ENCODE assay signal across 2 cellular contexts in genomic region chr2:197850882-197851281, GRCh38.
TF ChIP-seq lines count a peak whose summit lies in the region.

No MANE protein-coding gene starts in this region.

TF ChIP-seq in SK-N-SH treated with all-trans-retinoic acid at 6 μM for 48 hours, 23 proteins besides CTCF, POLR2A, EP300 and RAD21 (continued from another document):
- TF ChIP-seq TSHZ2 (CRISPR knock-in tag; IDR thresholded peaks at IDR 0.05) (no peak), ZNF565 (CRISPR knock-in tag; conservative IDR thresholded peaks at IDR 0.05; ENCODE audit: low read depth) (no peak), ZC3H10 (CRISPR knock-in tag; IDR thresholded peaks at IDR 0.05) (no peak), ARNTL (CRISPR knock-in tag; IDR thresholded peaks at IDR 0.05; ENCODE audit: borderline replicate concordance, low read depth) (no peak), POU6F1 (CRISPR knock-in tag; IDR thresholded peaks at IDR 0.05; ENCODE audit: borderline replicate concordance, low read depth) (no peak), ISL1 (CRISPR knock-in tag; IDR thresholded peaks at IDR 0.05) (no peak), ZFP3 (CRISPR knock-in tag; IDR thresholded peaks at IDR 0.05) (no peak), CSRNP3 (CRISPR knock-in tag; IDR thresholded peaks at IDR 0.05) (no peak)

TF ChIP-seq in SK-N-SH, 30 proteins besides CTCF, POLR2A, EP300 and RAD21 (continued from another document):
- TF ChIP-seq, protein P1, sequence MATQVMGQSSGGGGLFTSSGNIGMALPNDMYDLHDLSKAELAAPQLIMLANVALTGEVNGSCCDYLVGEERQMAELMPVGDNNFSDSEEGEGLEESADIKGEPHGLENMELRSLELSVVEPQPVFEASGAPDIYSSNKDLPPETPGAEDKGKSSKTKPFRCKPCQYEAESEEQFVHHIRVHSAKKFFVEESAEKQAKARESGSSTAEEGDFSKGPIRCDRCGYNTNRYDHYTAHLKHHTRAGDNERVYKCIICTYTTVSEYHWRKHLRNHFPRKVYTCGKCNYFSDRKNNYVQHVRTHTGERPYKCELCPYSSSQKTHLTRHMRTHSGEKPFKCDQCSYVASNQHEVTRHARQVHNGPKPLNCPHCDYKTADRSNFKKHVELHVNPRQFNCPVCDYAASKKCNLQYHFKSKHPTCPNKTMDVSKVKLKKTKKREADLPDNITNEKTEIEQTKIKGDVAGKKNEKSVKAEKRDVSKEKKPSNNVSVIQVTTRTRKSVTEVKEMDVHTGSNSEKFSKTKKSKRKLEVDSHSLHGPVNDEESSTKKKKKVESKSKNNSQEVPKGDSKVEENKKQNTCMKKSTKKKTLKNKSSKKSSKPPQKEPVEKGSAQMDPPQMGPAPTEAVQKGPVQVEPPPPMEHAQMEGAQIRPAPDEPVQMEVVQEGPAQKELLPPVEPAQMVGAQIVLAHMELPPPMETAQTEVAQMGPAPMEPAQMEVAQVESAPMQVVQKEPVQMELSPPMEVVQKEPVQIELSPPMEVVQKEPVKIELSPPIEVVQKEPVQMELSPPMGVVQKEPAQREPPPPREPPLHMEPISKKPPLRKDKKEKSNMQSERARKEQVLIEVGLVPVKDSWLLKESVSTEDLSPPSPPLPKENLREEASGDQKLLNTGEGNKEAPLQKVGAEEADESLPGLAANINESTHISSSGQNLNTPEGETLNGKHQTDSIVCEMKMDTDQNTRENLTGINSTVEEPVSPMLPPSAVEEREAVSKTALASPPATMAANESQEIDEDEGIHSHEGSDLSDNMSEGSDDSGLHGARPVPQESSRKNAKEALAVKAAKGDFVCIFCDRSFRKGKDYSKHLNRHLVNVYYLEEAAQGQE (IDR thresholded peaks at IDR 0.05; ENCODE audit: low read depth, low read length), result no peak
